1 cellular context compared by ENCODE assay signal in genomic region chr2:171772373-171772772, GRCh38.
TF ChIP-seq lines count a peak whose summit lies in the region.

No MANE protein-coding gene starts in this region.

TF ChIP-seq in HepG2, 621 proteins besides CTCF, POLR2A, EP300 and RAD21 (continued from another document and continues in another):
- TF ChIP-seq ZNF407 (CRISPR knock-in tag; IDR thresholded peaks at IDR 0.05; ENCODE audit: not compliant biosample characterization) (no peak), MAFG (CRISPR knock-in tag; IDR thresholded peaks at IDR 0.05) (no peak), ZFP82 (CRISPR knock-in tag; IDR thresholded peaks at IDR 0.05; ENCODE audit: borderline replicate concordance) (no peak), MAFF (IDR thresholded peaks at IDR 0.05; ENCODE audit: low read depth, low read length) (no peak), NFIC (IDR thresholded peaks at IDR 0.05; ENCODE audit: low read length) (peak; percentile 73; the same call in 1 of the 2 replicates), ZNF337 (CRISPR knock-in tag; IDR thresholded peaks at IDR 0.05; ENCODE audit: borderline replicate concordance, low read depth) (no peak), PRDM15 (CRISPR knock-in tag; IDR thresholded peaks at IDR 0.05) (no peak), ZGPAT (CRISPR knock-in tag; IDR thresholded peaks at IDR 0.05) (peak; percentile 50; the same call in 1 of the 2 replicates), BATF2 (CRISPR knock-in tag; IDR thresholded peaks at IDR 0.05) (no peak), NFKBIZ (CRISPR knock-in tag; IDR thresholded peaks at IDR 0.05) (no peak), PHF20 (CRISPR knock-in tag; IDR thresholded peaks at IDR 0.05) (no peak), ZNF33A (CRISPR knock-in tag; IDR thresholded peaks at IDR 0.05; ENCODE audit: borderline replicate concordance) (no peak), GFI1 (CRISPR knock-in tag; IDR thresholded peaks at IDR 0.05; ENCODE audit: borderline replicate concordance) (0 out of 2 replicates have a peak, but pooled peaks have one; percentile 27), ZNF549 (CRISPR knock-in tag; IDR thresholded peaks at IDR 0.05) (no peak), MAZ (IDR thresholded peaks at IDR 0.05; ENCODE audit: borderline replicate concordance, low read depth, low read length) (no peak), MAZ (CRISPR knock-in tag; IDR thresholded peaks at IDR 0.05; ENCODE audit: low read depth) (no peak), UBTF (CRISPR knock-in tag; IDR thresholded peaks at IDR 0.05) (no peak), SOX13 (IDR thresholded peaks at IDR 0.05) (peak; percentile 35; the same call in 1 of the 2 replicates), SOX13 (CRISPR knock-in tag; conservative IDR thresholded peaks at IDR 0.05 in 1 of 2, IDR thresholded peaks at IDR 0.05 in 1 of 2) (peak in 1 of 2 experiments; percentile 72; a peak in 2 of 4 replicates), ERF (CRISPR knock-in tag; IDR thresholded peaks at IDR 0.05) (peak; percentile 29; the same call in 1 of the 2 replicates), CHD2 (IDR thresholded peaks at IDR 0.05; ENCODE audit: low read depth, low read length) (no peak), POLR2G (IDR thresholded peaks at IDR 0.05; ENCODE audit: low read depth, low read length) (no peak), YY1 (IDR thresholded peaks at IDR 0.05; ENCODE audit: insufficient read depth, insufficient replicate concordance, low read depth, low read length) (no peak), SIN3A (IDR thresholded peaks at IDR 0.05; ENCODE audit: borderline replicate concordance, low read depth, low read length) (no peak), PAXIP1 (CRISPR knock-in tag; conservative IDR thresholded peaks at IDR 0.05) (peak; percentile 90), GABPA (IDR thresholded peaks at IDR 0.05; ENCODE audit: low read depth, low read length) (no peak), GABPA (CRISPR knock-in tag; IDR thresholded peaks at IDR 0.05; ENCODE audit: low read depth) (no peak), CAMTA2 (CRISPR knock-in tag; IDR thresholded peaks at IDR 0.05; ENCODE audit: borderline replicate concordance) (no peak), HNRNPH1 (optimal IDR thresholded peaks at IDR 0.05; ENCODE audit: low read depth, low read length) (no peak), ZZZ3 (CRISPR knock-in tag; IDR thresholded peaks at IDR 0.05; ENCODE audit: borderline replicate concordance) (no peak), ZNF350 (CRISPR knock-in tag; IDR thresholded peaks at IDR 0.05; ENCODE audit: borderline replicate concordance, low read depth) (no peak), ZNF792 (CRISPR knock-in tag; IDR thresholded peaks at IDR 0.05) (no peak), SP1 (IDR thresholded peaks at IDR 0.05) (no peak), SP1 (CRISPR knock-in tag; IDR thresholded peaks at IDR 0.05) (no peak), HMGA1 (CRISPR knock-in tag; conservative IDR thresholded peaks at IDR 0.05) (no peak), DMTF1 (CRISPR knock-in tag; IDR thresholded peaks at IDR 0.05) (no peak), SIX4 (CRISPR knock-in tag; IDR thresholded peaks at IDR 0.05) (no peak), ATF3 (CRISPR knock-in tag; IDR thresholded peaks at IDR 0.05) (peak; percentile 85), MAF1 (CRISPR knock-in tag; IDR thresholded peaks at IDR 0.05; ENCODE audit: borderline replicate concordance) (no peak)
